Comparison of ENCODE assay signal across 19 cellular contexts in genomic region chr3:18085429-18085828, GRCh38.
"Had no signal": no experiment of that assay in that cellular context is flagged by ENCODE, and none has a peak within 500 bp of the region (broad histone marks: within the 10 kb centered on the region; RNA-seq: fewer than 3 reads in every experiment).

No MANE protein-coding gene starts in this region.

- DNase-seq: activated B cell treated with CpG ODN at 0.5 μM for 24 hours; activated CD4-positive, alpha-beta T cell treated with anti-CD3 and anti-CD28 coated beads for 1 hour; activated CD4-positive, alpha-beta T cell treated with anti-CD3 and anti-CD28 coated beads, Interleukin-2, amount 10 ng/mL, durations not matched to agents 24 days and 14 days; activated CD4-positive, alpha-beta T cell treated with anti-CD3 and anti-CD28 coated beads, Interleukin-2, amount 50 U/mL, for 48 hours; activated CD8-positive, alpha-beta memory T cell treated with anti-CD3 and anti-CD28 coated beads, Interleukin-2, amount 10 ng/mL, durations not matched to agents 7 days and 5 days; activated effector memory CD4-positive, alpha-beta T cell treated with Interleukin-2 at 50 U/mL for 16 hours; activated naive CD4-positive, alpha-beta T cell; activated T-cell treated with anti-CD3 and anti-CD28 coated beads, Interleukin-2, amount 50 U/mL, for 24 hours; aorta; central memory CD4-positive, alpha-beta T cell; NCI-H1105 treated with DMSO at 0.1 percent for 48 hours; NCI-H187 treated with DMSO at 0.1 percent for 48 hours; NCI-H2081 treated with DMSO at 0.1 percent for 48 hours; NCI-H226; NK-92 treated with Interleukin-12 subunit alpha and Interleukin-12 subunit beta, amount 100 ng/mL, for 24 hours; SHP77; SW 1271 had no signal

- H3K36me3 ChIP-seq: SJSA1 had no signal

- ATAC-seq: activated CD8-positive, alpha-beta memory T cell treated with anti-CD3 and anti-CD28 coated beads, Interleukin-2, amount 10 ng/mL, durations not matched to agents 7 days and 5 days; SK-N-SH treated with all-trans-retinoic acid at 6 μM for 48 hours had no signal

- H3K27ac ChIP-seq: SJSA1 had no signal

- H3K9me3 ChIP-seq: SJSA1 had no signal

- H3K27me3 ChIP-seq: SJSA1 had no signal

- H3K4me3 ChIP-seq: SJSA1 had no signal
